ENCODE assay signal across 1 cellular context in genomic region chr5:122845253-122846050, GRCh38.
TF ChIP-seq lines count a peak whose summit lies in the region.

Gene SNX24 (plus strand): TSS chr5:122845613. CDS start chr5:122845634, 21 bp downstream.

TF ChIP-seq in HepG2, 621 proteins besides CTCF, POLR2A, EP300 and RAD21 (continued from another document and continues in another):
- peak; percentile 39; the same call in 1 of the 2 replicates for TF ChIP-seq SP5 (CRISPR knock-in tag; IDR thresholded peaks at IDR 0.05; ENCODE audit: borderline replicate concordance, low read depth)
- no peak for TF ChIP-seq KIAA2018 (CRISPR knock-in tag; IDR thresholded peaks at IDR 0.05; ENCODE audit: borderline replicate concordance)
- no peak for TF ChIP-seq KLF15 (CRISPR knock-in tag; IDR thresholded peaks at IDR 0.05; ENCODE audit: borderline replicate concordance)
- TF ChIP-seq ZNF121 (CRISPR knock-in tag; IDR thresholded peaks at IDR 0.05), result no peak; the same call in 1 of the 2 replicates
- peak; percentile 38; the same call in 1 of the 2 replicates for TF ChIP-seq FLYWCH1 (CRISPR knock-in tag; IDR thresholded peaks at IDR 0.05)
- peak; percentile 41; the same call in 1 of the 2 replicates for TF ChIP-seq KMT2B (CRISPR knock-in tag; IDR thresholded peaks at IDR 0.05)
- no peak for TF ChIP-seq ZMYM3 (CRISPR knock-in tag; IDR thresholded peaks at IDR 0.05)
- TF ChIP-seq, protein P1, sequence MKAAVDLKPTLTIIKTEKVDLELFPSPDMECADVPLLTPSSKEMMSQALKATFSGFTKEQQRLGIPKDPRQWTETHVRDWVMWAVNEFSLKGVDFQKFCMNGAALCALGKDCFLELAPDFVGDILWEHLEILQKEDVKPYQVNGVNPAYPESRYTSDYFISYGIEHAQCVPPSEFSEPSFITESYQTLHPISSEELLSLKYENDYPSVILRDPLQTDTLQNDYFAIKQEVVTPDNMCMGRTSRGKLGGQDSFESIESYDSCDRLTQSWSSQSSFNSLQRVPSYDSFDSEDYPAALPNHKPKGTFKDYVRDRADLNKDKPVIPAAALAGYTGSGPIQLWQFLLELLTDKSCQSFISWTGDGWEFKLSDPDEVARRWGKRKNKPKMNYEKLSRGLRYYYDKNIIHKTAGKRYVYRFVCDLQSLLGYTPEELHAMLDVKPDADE (CRISPR knock-in tag; IDR thresholded peaks at IDR 0.05), result no peak
- no peak for TF ChIP-seq U2AF1 (optimal IDR thresholded peaks at IDR 0.05; ENCODE audit: low read depth, low read length)
- no peak; the same call in 1 of the 2 replicates for TF ChIP-seq GZF1 (CRISPR knock-in tag; IDR thresholded peaks at IDR 0.05)
- peak; percentile 72 for TF ChIP-seq MAZ (IDR thresholded peaks at IDR 0.05; ENCODE audit: borderline replicate concordance, low read depth, low read length)
- TF ChIP-seq MAZ (CRISPR knock-in tag; IDR thresholded peaks at IDR 0.05; ENCODE audit: low read depth), result peak; percentile 67
- TF ChIP-seq ZNF292 (CRISPR knock-in tag; IDR thresholded peaks at IDR 0.05; ENCODE audit: borderline replicate concordance, low read depth), result no peak
- no peak for TF ChIP-seq HNRNPUL1 (IDR thresholded peaks at IDR 0.05; ENCODE audit: low read depth, low read length)
- no peak for TF ChIP-seq ZNF510 (CRISPR knock-in tag; IDR thresholded peaks at IDR 0.05; ENCODE audit: low read depth)
- no peak for TF ChIP-seq TOE1 (CRISPR knock-in tag; IDR thresholded peaks at IDR 0.05)
- TF ChIP-seq SP4 (CRISPR knock-in tag; IDR thresholded peaks at IDR 0.05), result peak; percentile 63; the same call in 1 of the 2 replicates
- no peak for TF ChIP-seq PLSCR1 (CRISPR knock-in tag; IDR thresholded peaks at IDR 0.05; ENCODE audit: borderline replicate concordance)
- peak; percentile 92 for TF ChIP-seq MAFG (CRISPR knock-in tag; IDR thresholded peaks at IDR 0.05)
- no peak for TF ChIP-seq ZSCAN30 (CRISPR knock-in tag; IDR thresholded peaks at IDR 0.05)
- no peak for TF ChIP-seq ZNF720 (CRISPR knock-in tag; IDR thresholded peaks at IDR 0.05)
- TF ChIP-seq, protein P2, sequence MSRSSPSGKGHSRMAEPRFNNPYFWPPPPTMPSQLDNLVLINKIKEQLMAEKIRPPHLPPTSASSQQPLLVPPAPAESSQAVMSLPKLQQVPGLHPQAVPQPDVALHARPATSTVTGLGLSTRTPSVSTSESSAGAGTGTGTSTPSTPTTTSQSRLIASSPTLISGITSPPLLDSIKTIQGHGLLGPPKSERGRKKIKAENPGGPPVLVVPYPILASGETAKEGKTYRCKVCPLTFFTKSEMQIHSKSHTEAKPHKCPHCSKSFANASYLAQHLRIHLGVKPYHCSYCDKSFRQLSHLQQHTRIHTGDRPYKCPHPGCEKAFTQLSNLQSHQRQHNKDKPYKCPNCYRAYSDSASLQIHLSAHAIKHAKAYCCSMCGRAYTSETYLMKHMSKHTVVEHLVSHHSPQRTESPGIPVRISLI (CRISPR knock-in tag; IDR thresholded peaks at IDR 0.05; ENCODE audit: borderline replicate concordance), result no peak
- TF ChIP-seq HOXA7 (CRISPR knock-in tag; IDR thresholded peaks at IDR 0.05), result no peak
- TF ChIP-seq GLI4 (CRISPR knock-in tag; IDR thresholded peaks at IDR 0.05; ENCODE audit: borderline replicate concordance), result no peak
- TF ChIP-seq SETDB1 (CRISPR knock-in tag; IDR thresholded peaks at IDR 0.05; ENCODE audit: borderline replicate concordance), result no peak
- no peak for TF ChIP-seq TEAD3 (CRISPR knock-in tag; optimal IDR thresholded peaks at IDR 0.05; ENCODE audit: borderline replicate concordance)
- TF ChIP-seq ZNF746 (CRISPR knock-in tag; IDR thresholded peaks at IDR 0.05), result 0 out of 2 replicates have a peak, but pooled peaks have one; percentile 37
- no peak; the same call in 1 of the 2 replicates for TF ChIP-seq HDAC1 (CRISPR knock-in tag; IDR thresholded peaks at IDR 0.05)
- TF ChIP-seq ATF7 (IDR thresholded peaks at IDR 0.05), result no peak
- no peak for TF ChIP-seq ATF7 (CRISPR knock-in tag; IDR thresholded peaks at IDR 0.05)
- no peak for TF ChIP-seq ZNF737 (CRISPR knock-in tag; IDR thresholded peaks at IDR 0.05; ENCODE audit: borderline replicate concordance)
- TF ChIP-seq POGK (CRISPR knock-in tag; conservative IDR thresholded peaks at IDR 0.05), result peak; percentile 70
- no peak for TF ChIP-seq ZNF256 (CRISPR knock-in tag; conservative IDR thresholded peaks at IDR 0.05)
- TF ChIP-seq ZNF607 (CRISPR knock-in tag; IDR thresholded peaks at IDR 0.05; ENCODE audit: borderline replicate concordance), result no peak; the same call in 1 of the 2 replicates
- TF ChIP-seq, protein P3, sequence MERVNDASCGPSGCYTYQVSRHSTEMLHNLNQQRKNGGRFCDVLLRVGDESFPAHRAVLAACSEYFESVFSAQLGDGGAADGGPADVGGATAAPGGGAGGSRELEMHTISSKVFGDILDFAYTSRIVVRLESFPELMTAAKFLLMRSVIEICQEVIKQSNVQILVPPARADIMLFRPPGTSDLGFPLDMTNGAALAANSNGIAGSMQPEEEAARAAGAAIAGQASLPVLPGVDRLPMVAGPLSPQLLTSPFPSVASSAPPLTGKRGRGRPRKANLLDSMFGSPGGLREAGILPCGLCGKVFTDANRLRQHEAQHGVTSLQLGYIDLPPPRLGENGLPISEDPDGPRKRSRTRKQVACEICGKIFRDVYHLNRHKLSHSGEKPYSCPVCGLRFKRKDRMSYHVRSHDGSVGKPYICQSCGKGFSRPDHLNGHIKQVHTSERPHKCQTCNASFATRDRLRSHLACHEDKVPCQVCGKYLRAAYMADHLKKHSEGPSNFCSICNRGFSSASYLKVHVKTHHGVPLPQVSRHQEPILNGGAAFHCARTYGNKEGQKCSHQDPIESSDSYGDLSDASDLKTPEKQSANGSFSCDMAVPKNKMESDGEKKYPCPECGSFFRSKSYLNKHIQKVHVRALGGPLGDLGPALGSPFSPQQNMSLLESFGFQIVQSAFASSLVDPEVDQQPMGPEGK (CRISPR knock-in tag; IDR thresholded peaks at IDR 0.05), result peak; percentile 81
- TF ChIP-seq WIZ (CRISPR knock-in tag; IDR thresholded peaks at IDR 0.05), result 0 out of 2 replicates have a peak, but pooled peaks have one; percentile 39
- TF ChIP-seq YEATS2 (CRISPR knock-in tag; IDR thresholded peaks at IDR 0.05; ENCODE audit: borderline replicate concordance), result no peak
- TF ChIP-seq GABPB1 (CRISPR knock-in tag; IDR thresholded peaks at IDR 0.05), result peak; percentile 88
- TF ChIP-seq SUZ12 (IDR thresholded peaks at IDR 0.05; ENCODE audit: low read depth, low read length), result no peak
- TF ChIP-seq, protein P4, sequence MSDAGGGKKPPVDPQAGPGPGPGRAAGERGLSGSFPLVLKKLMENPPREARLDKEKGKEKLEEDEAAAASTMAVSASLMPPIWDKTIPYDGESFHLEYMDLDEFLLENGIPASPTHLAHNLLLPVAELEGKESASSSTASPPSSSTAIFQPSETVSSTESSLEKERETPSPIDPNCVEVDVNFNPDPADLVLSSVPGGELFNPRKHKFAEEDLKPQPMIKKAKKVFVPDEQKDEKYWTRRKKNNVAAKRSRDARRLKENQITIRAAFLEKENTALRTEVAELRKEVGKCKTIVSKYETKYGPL (CRISPR knock-in tag; IDR thresholded peaks at IDR 0.05), result no peak
- TF ChIP-seq, protein P5, sequence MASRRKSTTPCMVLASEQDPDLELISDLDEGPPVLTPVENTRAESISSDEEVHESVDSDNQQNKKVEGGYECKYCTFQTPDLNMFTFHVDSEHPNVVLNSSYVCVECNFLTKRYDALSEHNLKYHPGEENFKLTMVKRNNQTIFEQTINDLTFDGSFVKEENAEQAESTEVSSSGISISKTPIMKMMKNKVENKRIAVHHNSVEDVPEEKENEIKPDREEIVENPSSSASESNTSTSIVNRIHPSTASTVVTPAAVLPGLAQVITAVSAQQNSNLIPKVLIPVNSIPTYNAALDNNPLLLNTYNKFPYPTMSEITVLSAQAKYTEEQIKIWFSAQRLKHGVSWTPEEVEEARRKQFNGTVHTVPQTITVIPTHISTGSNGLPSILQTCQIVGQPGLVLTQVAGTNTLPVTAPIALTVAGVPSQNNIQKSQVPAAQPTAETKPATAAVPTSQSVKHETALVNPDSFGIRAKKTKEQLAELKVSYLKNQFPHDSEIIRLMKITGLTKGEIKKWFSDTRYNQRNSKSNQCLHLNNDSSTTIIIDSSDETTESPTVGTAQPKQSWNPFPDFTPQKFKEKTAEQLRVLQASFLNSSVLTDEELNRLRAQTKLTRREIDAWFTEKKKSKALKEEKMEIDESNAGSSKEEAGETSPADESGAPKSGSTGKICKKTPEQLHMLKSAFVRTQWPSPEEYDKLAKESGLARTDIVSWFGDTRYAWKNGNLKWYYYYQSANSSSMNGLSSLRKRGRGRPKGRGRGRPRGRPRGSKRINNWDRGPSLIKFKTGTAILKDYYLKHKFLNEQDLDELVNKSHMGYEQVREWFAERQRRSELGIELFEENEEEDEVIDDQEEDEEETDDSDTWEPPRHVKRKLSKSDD (CRISPR knock-in tag; IDR thresholded peaks at IDR 0.05; ENCODE audit: low read depth), result no peak
- no peak for TF ChIP-seq MIER2 (CRISPR knock-in tag; IDR thresholded peaks at IDR 0.05)
